Comparison of ENCODE assay signal across 27 cellular contexts in the genomic region with DNA sequence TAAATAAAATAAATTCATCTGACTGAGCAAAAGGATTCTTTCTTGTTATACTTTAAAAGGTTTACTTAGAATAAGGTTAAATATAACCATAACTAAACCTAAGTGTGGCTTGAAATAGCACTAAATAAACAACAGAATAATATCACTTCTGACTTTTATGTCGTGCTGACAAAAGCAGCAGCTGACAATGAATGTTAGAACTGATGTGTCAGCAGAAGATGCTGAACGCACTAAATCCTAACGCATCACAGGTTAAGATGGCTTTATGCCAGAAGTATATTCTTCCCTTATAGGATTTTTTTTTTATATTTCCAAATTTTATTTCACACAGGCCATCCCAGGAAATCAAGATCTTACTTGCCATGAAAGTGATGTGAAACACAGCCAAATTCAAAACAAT.
"Had no signal": no experiment of that assay in that cellular context is flagged by ENCODE, and none has a peak within 500 bp of the region (broad histone marks: within the 10 kb centered on the region; RNA-seq: fewer than 3 reads in every experiment).

No MANE protein-coding gene starts in this region.

- H3K4me1 ChIP-seq: stomach, suprapubic skin, testis, thyroid gland, tibial artery, tibial nerve, transverse colon, upper lobe of left lung, upper lobe of right lung, uterus, vagina had no signal

- H3K27ac ChIP-seq: stomach, suprapubic skin, testis, thoracic aorta, thyroid gland, tibial artery, tibial nerve, transverse colon, upper lobe of left lung, upper lobe of right lung, uterus, vagina had no signal

- DNase-seq: stimulated activated CD4-positive, alpha-beta T cell treated with anti-CD3 and anti-CD28 coated beads, Interleukin-2, amount 100 ng/mL, for 48 hours; stimulated activated CD4-positive, alpha-beta T cell treated with anti-CD3 and anti-CD28 coated beads, Interleukin-4, amount 100 ng/mL, for 1 hour; stimulated activated CD4-positive, alpha-beta T cell treated with anti-CD3 and anti-CD28 coated beads, Interleukin-4, amount 100 ng/mL, for 24 hours; stimulated activated CD4-positive, alpha-beta T cell treated with anti-CD3 and anti-CD28 coated beads, Interleukin-4, amount 100 ng/mL, for 4 hours; stimulated activated CD8-positive, alpha-beta memory T cell treated with anti-CD3 and anti-CD28 coated beads, Interleukin-4, amount 100 ng/mL, for 48 hours; stimulated activated naive B cell treated with anti-CD40 and anti-IgM and Interleukin-4, amounts not matched to agents 10 μg/mL and 1 μg/mL and 100 μg/mL, for 72 hours; stimulated activated naive CD4-positive, alpha-beta T cell; stimulated activated naive CD4-positive, alpha-beta T cell treated with Interleukin-2 at 50 U/mL for 16 hours; stimulated activated naive CD8-positive, alpha-beta T cell treated with anti-CD3 and anti-CD28 coated beads, Interleukin-15, amount 100 ng/mL, for 72 hours; stimulated activated naive CD8-positive, alpha-beta T cell treated with anti-CD3 and anti-CD28 coated beads, Interleukin-15, Interleukin-2, amounts not matched to agents 100 U/mL and 50 U/mL, for 24 hours; stomach; substantia nigra; testis; thyroid gland; tibial artery; transverse colon; trophoblast cell; upper lobe of left lung; upper lobe of right lung; uterus had no signal

- H3K4me3 ChIP-seq: stomach, suprapubic skin, testis, thoracic aorta, thyroid gland, tibial artery, tibial nerve, transverse colon, upper lobe of left lung, upper lobe of right lung, uterus, vagina had no signal

- ATAC-seq: stimulated activated effector memory CD8-positive, alpha-beta T cell treated with anti-CD3 and anti-CD28 coated beads, Interleukin-12 subunit alpha, Interleukin-12 subunit beta, amount 100 ng/mL, for 72 hours; stimulated activated memory B cell treated with anti-CD40 and anti-IgM and Interleukin-4, amounts not matched to agents 10 μg/mL and 1 μg/mL and 100 μg/mL, for 72 hours; stimulated activated naive B cell treated with anti-CD40 and anti-IgM and Interleukin-4, amounts not matched to agents 10 μg/mL and 1 μg/mL and 100 μg/mL, for 72 hours; stimulated activated naive CD8-positive, alpha-beta T cell treated with anti-CD3 and anti-CD28 coated beads, Interleukin-15, amount 100 ng/mL, for 72 hours; stimulated activated naive CD8-positive, alpha-beta T cell treated with anti-CD3 and anti-CD28 coated beads, Interleukin-15, Interleukin-2, amounts not matched to agents 100 U/mL and 50 U/mL, for 24 hours; upper lobe of right lung had no signal

- H3K36me3 ChIP-seq: stomach, suprapubic skin, thoracic aorta, thyroid gland, tibial artery, tibial nerve, transverse colon, upper lobe of left lung, upper lobe of right lung, uterus, vagina had no signal

- H3K9me3 ChIP-seq: stomach, suprapubic skin, testis, thoracic aorta, thyroid gland, tibial artery, tibial nerve, transverse colon, upper lobe of left lung, upper lobe of right lung, uterus, vagina had no signal

- FAIRE-seq: urothelium cell line had no signal

- H3K27me3 ChIP-seq: stomach, suprapubic skin, testis, thyroid gland, tibial artery, tibial nerve, transverse colon, upper lobe of left lung, upper lobe of right lung, uterus, vagina had no signal
